Comparison of ENCODE assay signal across 9 cellular contexts in the genomic region with DNA sequence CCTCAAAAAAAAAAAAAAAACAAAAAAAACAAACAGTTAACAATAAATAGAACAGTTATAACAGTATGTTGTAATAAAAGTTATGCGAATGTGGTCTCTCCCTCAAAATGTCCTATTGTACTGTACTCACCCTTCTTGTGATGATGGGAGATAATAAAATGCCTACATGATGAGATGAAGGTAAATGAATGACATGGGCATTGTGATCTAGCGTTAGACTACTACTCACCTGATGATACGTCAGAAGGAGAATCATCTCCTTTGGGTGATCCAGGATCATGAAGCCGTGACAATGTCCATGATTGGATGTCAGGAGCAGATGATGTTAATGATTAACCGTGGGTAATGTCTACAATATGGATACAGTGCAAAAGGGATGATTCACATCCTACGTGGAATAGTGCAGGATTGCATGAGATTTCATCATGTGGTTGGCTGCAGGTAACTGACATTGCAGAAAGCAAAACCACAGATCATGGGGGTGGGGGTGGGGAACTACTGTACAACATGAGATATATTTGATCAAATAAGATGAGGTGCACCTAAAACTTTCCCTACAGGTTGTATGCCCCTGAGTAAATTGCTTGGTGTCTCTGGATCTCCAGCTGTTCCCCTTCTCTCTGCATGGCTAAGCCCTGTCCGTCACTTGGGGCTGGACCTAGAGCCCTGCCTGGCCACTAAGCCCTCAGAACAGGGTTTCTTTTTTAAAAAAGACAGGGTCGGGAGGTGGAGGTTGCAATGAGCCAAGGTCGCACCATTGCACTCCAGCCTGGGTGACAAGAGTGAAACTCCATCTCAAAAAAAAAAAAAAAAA. TPM values are rescaled to one million over a fixed set of nuclear protein-coding genes. Genes with fewer than 3 reads are reported as not detected.
DNase-seq lines count a peak whose midpoint lies in the region; ATAC-seq and TF ChIP-seq lines count a peak whose summit lies in the region.
"Had no signal": no experiment of that assay in that cellular context is flagged by ENCODE, and none has a peak within 500 bp of the region (broad histone marks: within the 10 kb centered on the region; RNA-seq: fewer than 3 reads in every experiment).

No MANE protein-coding gene starts in this region.

- H3K4me3 Mint-ChIP-seq in CD14-positive monocyte, result no peak overlapping the region
- H3K4me3 Mint-ChIP-seq: mesothelial cell of epicardium had no signal

- CTCF ChIA-PET in BJ (lab: Yijun Ruan, JAX), result interaction anchor here (1.0 to 3.0 kb wide), 3 partner anchors 40 to 53 kb away, joined by 4 to 12 read pairs (median 6); no protein-coding TSS in a partner anchor

- H3K27me3 Mint-ChIP-seq in CD14-positive monocyte (ENCODE audit: low read depth in 3 of 3), result peaks cover under 1 to 4% (median 1%) of the 10 kb centered on the region in 3 donors

- peaks cover 4% of the 10 kb centered on the region for H3K4me1 Mint-ChIP-seq in CD14-positive monocyte

- DNase-seq in BJ (ENCODE audit: low read depth), result peak; percentile 35
- peak; percentile 88 for DNase-seq in HK-2 (ENCODE audit: unreplicated experiment)
- DNase-seq in RPMI7951 (ENCODE audit: low read depth), result peak; percentile 44
- DNase-seq in fibroblast of the conjunctiva (ENCODE audit: low read depth), result peak; percentile 77
- DNase-seq in NCI-H1092 (lab: John Stamatoyannopoulos, UW), result no peak
- DNase-seq in CD14-positive monocyte (ENCODE audit: low spot score), result no peak

- no peaks in the 10 kb centered on the region for H3K27me3 ChIP-seq in BJ (ENCODE audit: control insufficient read depth, insufficient read depth, low read length)

- H3K9me3 Mint-ChIP-seq in CD14-positive monocyte, result peaks cover 1 to 7% (median 4%) of the 10 kb centered on the region in 7 donors

- H3K36me3 ChIP-seq in BJ (ENCODE audit: control insufficient read depth, insufficient read depth, low read length), result peaks cover 11% of the 10 kb centered on the region

- H3K27ac Mint-ChIP-seq in CD14-positive monocyte, result no peak overlapping the region
- H3K27ac Mint-ChIP-seq: mesothelial cell of epicardium had no signal

- ATAC-seq in HG03520 (IDR thresholded peaks at IDR 0.05; ENCODE audit: unreplicated experiment) (no peak), HG02884 (IDR thresholded peaks at IDR 0.05; ENCODE audit: unreplicated experiment) (no peak)

- POLR2A ChIA-PET in BJ (lab: Charles Lee), result no interaction called here

- H3K4me3 ChIP-seq in BJ (ENCODE audit: low read depth, low read length), result no peak overlapping the region

- peaks cover 6 to 11% of the 10 kb centered on the region in 2 donors for H3K36me3 Mint-ChIP-seq in CD14-positive monocyte

- intact Hi-C loops in CD14-positive monocyte (cut with micrococcal nuclease), result loop anchor here in 1 of 2 donors (10.0 kb wide), 1 partner anchor 47 kb away; no protein-coding TSS in a partner anchor

- TF ChIP-seq CTCF in BJ (IDR thresholded peaks at IDR 0.05; ENCODE audit: insufficient read depth, low read depth, low read length) (no peak), CD14-positive monocyte (IDR thresholded peaks at IDR 0.05) (no peak)

RNA-seq across cellular contexts. Expression of gene RBCK1, which starts 6.2 kb away (rescaled TPM):
- polyA plus RNA-seq in BJ (2011; rRNA removed) (86.6 and 130 TPM in 2 replicates), CD14-positive monocyte (10 to 100 TPM; 66.8 to 70.8 TPM)
- polyA minus RNA-seq in BJ (2011; rRNA and poly(A)+ RNA removed), result 46.3 and 75.4 TPM in 2 replicates
- total RNA-seq in RPMI7951 (2014; rRNA removed; shearing (Covaris generic)), result 106 and 141 TPM in 2 replicates

RNA-seq across cellular contexts. Expression of gene TRIB3, which starts 21.3 kb away (rescaled TPM):
- polyA plus RNA-seq in BJ (2011; rRNA removed), result 98.0 and 126 TPM in 2 replicates
- polyA minus RNA-seq in BJ (2011; rRNA and poly(A)+ RNA removed), result 50.8 and 70.0 TPM in 2 replicates
- 50.5 and 57.3 TPM in 2 replicates for total RNA-seq in RPMI7951 (2014; rRNA removed; shearing (Covaris generic))
- polyA plus RNA-seq in CD14-positive monocyte, result 1 to 10 TPM; 8.0 to 9.4 TPM

RNA-seq across cellular contexts. Expression of gene NRSN2, which starts 55.0 kb away (rescaled TPM):
- polyA plus RNA-seq in BJ (2011; rRNA removed), result 53.9 and 84.1 TPM in 2 replicates
- 26.1 and 41.8 TPM in 2 replicates for polyA minus RNA-seq in BJ (2011; rRNA and poly(A)+ RNA removed)
- total RNA-seq in RPMI7951 (2014; rRNA removed; shearing (Covaris generic)), result 92.3 and 111 TPM in 2 replicates
- under 1 TPM; 0.09 to 0.56 TPM for polyA plus RNA-seq in CD14-positive monocyte

Comparison
In these comparisons a context has a peak if more than half of its experiments do, and no peak if none do; other contexts are left out.
1. DNase-seq: peak in BJ (single experiment), HK-2 (single experiment), RPMI7951 (single experiment) and fibroblast of the conjunctiva (single experiment); none in NCI-H1092 (single experiment) and CD14-positive monocyte (single experiment).
2. RNA of gene NRSN2, which starts 55.0 kb away (polyA plus RNA-seq): 53.9 to 84.1 TPM in BJ; 0.09 to 0.56 TPM in CD14-positive monocyte; every median in the first group is over 10 times any median in the second.